In the genomic region with DNA sequence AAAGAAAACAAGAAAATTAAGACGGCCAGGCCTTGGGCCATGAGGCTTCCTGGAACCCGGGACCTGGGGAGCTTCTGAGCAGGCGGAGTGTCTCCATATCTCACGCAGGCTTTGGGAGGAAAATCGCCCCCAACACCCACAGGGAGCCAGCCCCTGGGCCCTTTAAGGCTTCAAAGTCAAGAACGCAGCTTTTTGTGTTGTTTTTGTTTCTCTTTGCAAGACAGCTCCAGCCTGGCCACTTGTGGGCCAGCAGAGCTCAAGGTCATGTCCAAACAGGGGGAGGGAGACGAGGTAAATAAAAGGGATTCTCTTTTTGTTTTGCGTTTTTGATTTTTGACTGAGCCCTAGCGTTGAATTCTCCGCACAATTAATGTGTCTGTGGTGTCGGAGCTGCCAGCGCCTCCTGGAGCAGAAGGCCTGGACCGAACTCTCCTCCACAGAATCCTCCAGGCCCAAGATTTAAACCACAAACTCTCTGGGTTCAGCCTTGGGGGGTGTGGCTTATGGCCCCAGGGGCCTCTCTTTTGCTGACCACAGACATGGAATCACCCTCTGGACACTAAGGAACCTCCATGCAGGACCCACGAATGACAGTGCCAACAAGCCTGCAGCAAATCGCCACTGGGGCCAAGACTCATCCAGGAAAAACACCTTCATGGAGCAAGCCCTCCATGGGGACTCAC, we compare ENCODE assay signal across 21 cellular contexts. TPM values are rescaled to one million over a fixed set of nuclear protein-coding genes. Genes with fewer than 3 reads are reported as not detected.
DNase-seq lines count a peak whose midpoint lies in the region; ATAC-seq and TF ChIP-seq lines count a peak whose summit lies in the region.
"Had no signal": no experiment of that assay in that cellular context is flagged by ENCODE, and none has a peak within 500 bp of the region (broad histone marks: within the 10 kb centered on the region; RNA-seq: fewer than 3 reads in every experiment).

No MANE protein-coding gene starts in this region.

- TF ChIP-seq POLR2A in esophagus muscularis mucosa (IDR thresholded peaks at IDR 0.05; ENCODE audit: low read depth), result no peak
- no peak for TF ChIP-seq POLR2A in ovary (IDR thresholded peaks at IDR 0.05)
- no peak for TF ChIP-seq POLR2A in upper lobe of left lung (IDR thresholded peaks at IDR 0.05)

- H3K4me1 ChIP-seq in cardiac muscle cell (ENCODE audit: low read depth) (peaks cover 26% of the 10 kb centered on the region), esophagus muscularis mucosa (peaks cover 22 to 35% (median 32%) of the 10 kb centered on the region in 4 donors), ovary (ENCODE audit: insufficient read depth) (peaks cover 43% of the 10 kb centered on the region), upper lobe of left lung (peaks cover 29 to 48% (median 40%) of the 10 kb centered on the region in 4 donors)

- ATAC-seq in Right ventricle myocardium inferior (no peak), upper lobe of left lung (ENCODE audit: low FRiP score in 2 of 2) (no peak)
- ATAC-seq: activated CD4-positive, CD25-positive, alpha-beta regulatory T cell treated with anti-CD3 and anti-CD28 coated beads, Interleukin-2, amount 50 U/mL, for 24 hours; activated T-cell treated with anti-CD3 and anti-CD28 coated beads, Interleukin-2, amount 50 U/mL, for 4 hours; stimulated activated naive B cell treated with anti-CD40 and anti-IgM and Interleukin-4, amounts not matched to agents 10 μg/mL and 1 μg/mL and 100 μg/mL, for 72 hours had no signal

- H3K27ac ChIP-seq in cardiac muscle cell (peak overlapping the region; percentile 86), esophagus muscularis mucosa (replicated peaks in 1 of 4) (peak overlapping the region in 3 of 4 donors; percentile 7 to 57 (median 48)), ovary (peak overlapping the region; percentile 84 to 91), upper lobe of left lung (peak overlapping the region in 3 of 4 donors; percentile 0 to 45 (median 35))

- intact Hi-C loops in Right ventricle myocardium inferior (cut with DNase I), result no loop called here
- intact Hi-C loops in esophagus muscularis mucosa (cut with DNase I), result no loop called here
- intact Hi-C loops in ovary (cut with DNase I), result no loop called here

- no peaks in the 10 kb centered on the region for H3K27me3 ChIP-seq in cardiac muscle cell
- no peaks in the 10 kb centered on the region for H3K27me3 ChIP-seq in esophagus muscularis mucosa
- H3K27me3 ChIP-seq in ovary, result no peaks in the 10 kb centered on the region
- H3K27me3 ChIP-seq in upper lobe of left lung, result no peaks in the 10 kb centered on the region

- no peak for TF ChIP-seq EP300 in esophagus muscularis mucosa (IDR thresholded peaks at IDR 0.05)
- TF ChIP-seq EP300 in ovary (IDR thresholded peaks at IDR 0.05), result no peak
- TF ChIP-seq EP300 in upper lobe of left lung (IDR thresholded peaks at IDR 0.05), result no peak

- H3K9me3 ChIP-seq in cardiac muscle cell (ENCODE audit: low read depth), result no peaks in the 10 kb centered on the region
- H3K9me3 ChIP-seq in esophagus muscularis mucosa, result no peaks in the 10 kb centered on the region
- H3K9me3 ChIP-seq in ovary, result no peaks in the 10 kb centered on the region
- H3K9me3 ChIP-seq in upper lobe of left lung, result no peaks in the 10 kb centered on the region

- TF ChIP-seq CTCF in cardiac muscle cell (IDR thresholded peaks at IDR 0.05; ENCODE audit: low read depth, low read length), result no peak
- TF ChIP-seq CTCF in esophagus muscularis mucosa (IDR thresholded peaks at IDR 0.05), result no peak
- TF ChIP-seq CTCF in ovary (IDR thresholded peaks at IDR 0.05), result no peak
- no peak for TF ChIP-seq CTCF in upper lobe of left lung (IDR thresholded peaks at IDR 0.05)

- 78% methylated on average over 15 of the region's 15 CpGs for WGBS in esophagus muscularis mucosa
- WGBS in ovary, 3 donors, result 6 to 29% (median 14%) methylated on average over 15 of the region's 15 CpGs
- 72 to 81% methylated on average over 15 of the region's 15 CpGs for WGBS in upper lobe of left lung, 2 donors

- H3K4me3 ChIP-seq in cardiac muscle cell (no peak overlapping the region), esophagus muscularis mucosa (no peak overlapping the region), ovary (no peak overlapping the region), upper lobe of left lung (no peak overlapping the region)

- H3K36me3 ChIP-seq in cardiac muscle cell (no peaks in the 10 kb centered on the region), esophagus muscularis mucosa (no peaks in the 10 kb centered on the region), ovary (no peaks in the 10 kb centered on the region), upper lobe of left lung (no peaks in the 10 kb centered on the region)

- DNase-seq in cardiac muscle cell (ENCODE audit: low read depth in 1 of 2, low spot score in 1 of 2), result no peak
- no peak for DNase-seq in Right ventricle myocardium inferior (ENCODE audit: missing footprints)
- no peak for DNase-seq in esophagus muscularis mucosa (ENCODE audit: extremely low spot score)
- peak; percentile 55 to 70 (median 67) for DNase-seq in ovary
- no peak for DNase-seq in upper lobe of left lung
- no peak for DNase-seq in KG1 (lab: John Stamatoyannopoulos, UW)
- DNase-seq in NCI-H2196 treated with DMSO at 0.1 percent for 48 hours (lab: John Stamatoyannopoulos, UW; ENCODE audit: unreplicated experiment), result no peak
- DNase-seq in A172 (ENCODE audit: low spot score), result no peak
- DNase-seq: activated CD8-positive, alpha-beta memory T cell treated with anti-CD3 and anti-CD28 coated beads for 24 hours; activated naive CD4-positive, alpha-beta T cell treated with anti-CD3 and anti-CD28 coated beads for 36 hours; activated T-cell treated with anti-CD3 and anti-CD28 coated beads, Interleukin-2, amount 50 U/mL, for 4 hours; aorta; C1 segment of cervical spinal cord; cerebellar nuclear complex; effector memory CD4-positive, alpha-beta T cell; left ventricle myocardium superior; NCI-H1436 treated with DMSO at 0.1 percent for 48 hours; NCI-H526; stimulated activated naive B cell treated with anti-CD40 and anti-IgM and Interleukin-4, amounts not matched to agents 10 μg/mL and 1 μg/mL and 100 μg/mL, for 72 hours; T1000 had no signal

RNA-seq across cellular contexts. Expression of a gene that starts 8.2 kb away (rescaled TPM):
- total RNA-seq in cardiac muscle cell (37.7 and 37.9 TPM in 2 replicates), Right ventricle myocardium inferior (14.1 TPM), esophagus muscularis mucosa (10 to 100 TPM in 2 of 4 donors, 1 to 10 TPM in 2; 8.3 to 24.1 (median 13.0) TPM), ovary (100 to 1,000 TPM in 3 of 7 donors, 10 to 100 TPM in 4; 20.8 to 155 (median 81.7) TPM), upper lobe of left lung (10 to 100 TPM; 10.0 to 51.3 (median 22.5) TPM)
- polyA plus RNA-seq in cardiac muscle cell (42.5 and 46.3 TPM in 2 replicates), ovary (1,000 to 10,000 TPM in 1 of 2 donors, 10 to 100 TPM in 1; 59.4 to 1,262 TPM)
- 16.4 and 27.3 TPM in 2 replicates for total RNA-seq in A172 (2014; rRNA removed; shearing (Covaris generic))

RNA-seq across cellular contexts. Expression of a gene that starts 59.0 kb away (rescaled TPM):
- total RNA-seq in cardiac muscle cell, result 831 and 1,139 TPM in 2 replicates
- polyA plus RNA-seq in cardiac muscle cell, result 897 and 1,281 TPM in 2 replicates
- total RNA-seq in Right ventricle myocardium inferior, result 1,199 TPM
- total RNA-seq in esophagus muscularis mucosa, result 1,000 to 10,000 TPM; 1,267 to 2,383 (median 1,576) TPM
- 1,000 to 10,000 TPM in 2 of 7 donors, 100 to 1,000 TPM in 5; 775 to 1,271 (median 837) TPM for total RNA-seq in ovary
- 1,000 to 10,000 TPM in 1 of 2 donors, 100 to 1,000 TPM in 1; 808 to 1,330 TPM for polyA plus RNA-seq in ovary
- 1,000 to 10,000 TPM in 5 of 6 donors, 100 to 1,000 TPM in 1; 649 to 1,729 (median 1,078) TPM for total RNA-seq in upper lobe of left lung
- 1,288 and 1,521 TPM in 2 replicates for total RNA-seq in A172 (2014; rRNA removed; shearing (Covaris generic))

Comparison
In these comparisons a context has a peak if more than half of its experiments do, and no peak if none do; other contexts are left out.
1. DNase-seq: peak in ovary (5 of 5); none in cardiac muscle cell (0 of 2), Right ventricle myocardium inferior (single experiment), esophagus muscularis mucosa (single experiment), upper lobe of left lung (0 of 2), KG1 (single experiment), NCI-H2196 treated with DMSO at 0.1 percent for 48 hours (single experiment) and A172 (single experiment).
2. H3K27ac ChIP-seq: peak in every context shown above with its lines; median percentile 88 in ovary; 86 in cardiac muscle cell; 48 in esophagus muscularis mucosa; 35 in upper lobe of left lung.